Comparison of ENCODE assay signal across 4 cellular contexts in the genomic region with DNA sequence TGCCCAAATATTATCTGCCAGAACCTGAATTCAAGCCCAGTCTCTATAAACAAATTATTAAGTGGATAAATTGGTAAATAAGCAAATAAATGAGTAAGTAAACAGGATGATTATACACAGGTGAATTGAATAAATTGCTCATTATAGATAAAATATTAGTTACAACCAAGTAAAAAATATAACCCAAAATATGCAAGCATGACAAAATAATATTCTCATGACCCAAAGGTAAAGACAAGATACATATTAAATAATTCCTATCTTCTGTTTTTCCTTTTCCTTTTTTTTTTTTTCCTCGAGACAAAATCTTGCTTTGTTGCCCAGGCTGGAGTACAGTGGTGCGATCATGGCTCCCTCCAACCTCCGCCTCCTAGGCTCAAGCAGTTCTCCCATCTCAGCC.
TF ChIP-seq lines count a peak whose summit lies in the region.

No MANE protein-coding gene starts in this region.

TF ChIP-seq in HepG2, 621 proteins besides CTCF, POLR2A, EP300 and RAD21:
- no peak for TF ChIP-seq SAP130 (CRISPR knock-in tag; IDR thresholded peaks at IDR 0.05; ENCODE audit: low read depth)
- peak; percentile 63 for TF ChIP-seq MAFF (IDR thresholded peaks at IDR 0.05; ENCODE audit: low read depth, low read length)
- TF ChIP-seq ZNF776 (CRISPR knock-in tag; IDR thresholded peaks at IDR 0.05), result no peak
- no peak for TF ChIP-seq ZNF850 (CRISPR knock-in tag; conservative IDR thresholded peaks at IDR 0.05)
- TF ChIP-seq, protein P1, sequence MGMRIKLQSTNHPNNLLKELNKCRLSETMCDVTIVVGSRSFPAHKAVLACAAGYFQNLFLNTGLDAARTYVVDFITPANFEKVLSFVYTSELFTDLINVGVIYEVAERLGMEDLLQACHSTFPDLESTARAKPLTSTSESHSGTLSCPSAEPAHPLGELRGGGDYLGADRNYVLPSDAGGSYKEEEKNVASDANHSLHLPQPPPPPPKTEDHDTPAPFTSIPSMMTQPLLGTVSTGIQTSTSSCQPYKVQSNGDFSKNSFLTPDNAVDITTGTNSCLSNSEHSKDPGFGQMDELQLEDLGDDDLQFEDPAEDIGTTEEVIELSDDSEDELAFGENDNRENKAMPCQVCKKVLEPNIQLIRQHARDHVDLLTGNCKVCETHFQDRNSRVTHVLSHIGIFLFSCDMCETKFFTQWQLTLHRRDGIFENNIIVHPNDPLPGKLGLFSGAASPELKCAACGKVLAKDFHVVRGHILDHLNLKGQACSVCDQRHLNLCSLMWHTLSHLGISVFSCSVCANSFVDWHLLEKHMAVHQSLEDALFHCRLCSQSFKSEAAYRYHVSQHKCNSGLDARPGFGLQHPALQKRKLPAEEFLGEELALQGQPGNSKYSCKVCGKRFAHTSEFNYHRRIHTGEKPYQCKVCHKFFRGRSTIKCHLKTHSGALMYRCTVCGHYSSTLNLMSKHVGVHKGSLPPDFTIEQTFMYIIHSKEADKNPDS (CRISPR knock-in tag; IDR thresholded peaks at IDR 0.05), result no peak
- no peak for TF ChIP-seq SP5 (CRISPR knock-in tag; IDR thresholded peaks at IDR 0.05; ENCODE audit: borderline replicate concordance, low read depth)
- TF ChIP-seq KAT2B (IDR thresholded peaks at IDR 0.05; ENCODE audit: borderline replicate concordance, low read depth, low read length), result no peak
- TF ChIP-seq SMYD3 (CRISPR knock-in tag; IDR thresholded peaks at IDR 0.05), result no peak
- TF ChIP-seq BORCS8-MEF2B (CRISPR knock-in tag; IDR thresholded peaks at IDR 0.05), result no peak
- TF ChIP-seq ZNF567 (CRISPR knock-in tag; IDR thresholded peaks at IDR 0.05; ENCODE audit: borderline replicate concordance), result no peak
- peak; percentile 52 to 76 for TF ChIP-seq MAFK (conservative IDR thresholded peaks at IDR 0.05 in 1 of 2, IDR thresholded peaks at IDR 0.05 in 1 of 2; ENCODE audit: low read length in 2 of 2)
- TF ChIP-seq GABPA (IDR thresholded peaks at IDR 0.05; ENCODE audit: low read depth, low read length), result no peak
- TF ChIP-seq GABPA (CRISPR knock-in tag; IDR thresholded peaks at IDR 0.05; ENCODE audit: low read depth), result no peak
- TF ChIP-seq ZNF562 (CRISPR knock-in tag; IDR thresholded peaks at IDR 0.05; ENCODE audit: borderline replicate concordance), result no peak

TF ChIP-seq in A549, 52 proteins besides CTCF, POLR2A, EP300 and RAD21:
- TF ChIP-seq MAFK (IDR thresholded peaks at IDR 0.05; ENCODE audit: partially characterized antibody) (peak; percentile 70), PHF8 (IDR thresholded peaks at IDR 0.05; ENCODE audit: borderline replicate concordance, low read depth) (no peak)
TF ChIP-seq in A549: peak in this region for 1.

TF ChIP-seq in IMR-90, 13 proteins besides CTCF, POLR2A, EP300 and RAD21:
- TF ChIP-seq MAFK (IDR thresholded peaks at IDR 0.05; ENCODE audit: low read depth, low read length) (peak; percentile 52), MAZ (IDR thresholded peaks at IDR 0.05; ENCODE audit: borderline replicate concordance, low read depth, low read length) (no peak)

TF ChIP-seq in K562, 482 proteins besides CTCF, POLR2A, EP300 and RAD21:
- TF ChIP-seq MAFG (tag; conservative IDR thresholded peaks at IDR 0.05) (peak; percentile 34; the same call in 1 of the 2 replicates), HDGF (IDR thresholded peaks at IDR 0.05) (no peak), ERF (CRISPR knock-in tag; IDR thresholded peaks at IDR 0.05) (no peak), THRAP3 (IDR thresholded peaks at IDR 0.05; ENCODE audit: borderline replicate concordance) (no peak), SREBF1 (IDR thresholded peaks at IDR 0.05; ENCODE audit: borderline replicate concordance, low read depth, low read length) (no peak), TGIF2 (CRISPR knock-in tag; IDR thresholded peaks at IDR 0.05) (no peak), ZNF316 (IDR thresholded peaks at IDR 0.05) (peak; percentile 91), NFYB (IDR thresholded peaks at IDR 0.05; ENCODE audit: extremely low read depth, insufficient read length) (no peak), MCM5 (IDR thresholded peaks at IDR 0.05; ENCODE audit: low read depth) (no peak), SRSF3 (IDR thresholded peaks at IDR 0.05; ENCODE audit: insufficient read depth, low read length) (no peak), ZNF23 (CRISPR knock-in tag; IDR thresholded peaks at IDR 0.05) (no peak), ELF4 (CRISPR knock-in tag; IDR thresholded peaks at IDR 0.05) (no peak), ZC3H8 (IDR thresholded peaks at IDR 0.05) (no peak), C11orf30 (IDR thresholded peaks at IDR 0.05; ENCODE audit: low read depth) (peak; percentile 68)
- TF ChIP-seq, protein P2, sequence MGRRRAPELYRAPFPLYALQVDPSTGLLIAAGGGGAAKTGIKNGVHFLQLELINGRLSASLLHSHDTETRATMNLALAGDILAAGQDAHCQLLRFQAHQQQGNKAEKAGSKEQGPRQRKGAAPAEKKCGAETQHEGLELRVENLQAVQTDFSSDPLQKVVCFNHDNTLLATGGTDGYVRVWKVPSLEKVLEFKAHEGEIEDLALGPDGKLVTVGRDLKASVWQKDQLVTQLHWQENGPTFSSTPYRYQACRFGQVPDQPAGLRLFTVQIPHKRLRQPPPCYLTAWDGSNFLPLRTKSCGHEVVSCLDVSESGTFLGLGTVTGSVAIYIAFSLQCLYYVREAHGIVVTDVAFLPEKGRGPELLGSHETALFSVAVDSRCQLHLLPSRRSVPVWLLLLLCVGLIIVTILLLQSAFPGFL (CRISPR knock-in tag; IDR thresholded peaks at IDR 0.05), result no peak
- TF ChIP-seq, protein P3, sequence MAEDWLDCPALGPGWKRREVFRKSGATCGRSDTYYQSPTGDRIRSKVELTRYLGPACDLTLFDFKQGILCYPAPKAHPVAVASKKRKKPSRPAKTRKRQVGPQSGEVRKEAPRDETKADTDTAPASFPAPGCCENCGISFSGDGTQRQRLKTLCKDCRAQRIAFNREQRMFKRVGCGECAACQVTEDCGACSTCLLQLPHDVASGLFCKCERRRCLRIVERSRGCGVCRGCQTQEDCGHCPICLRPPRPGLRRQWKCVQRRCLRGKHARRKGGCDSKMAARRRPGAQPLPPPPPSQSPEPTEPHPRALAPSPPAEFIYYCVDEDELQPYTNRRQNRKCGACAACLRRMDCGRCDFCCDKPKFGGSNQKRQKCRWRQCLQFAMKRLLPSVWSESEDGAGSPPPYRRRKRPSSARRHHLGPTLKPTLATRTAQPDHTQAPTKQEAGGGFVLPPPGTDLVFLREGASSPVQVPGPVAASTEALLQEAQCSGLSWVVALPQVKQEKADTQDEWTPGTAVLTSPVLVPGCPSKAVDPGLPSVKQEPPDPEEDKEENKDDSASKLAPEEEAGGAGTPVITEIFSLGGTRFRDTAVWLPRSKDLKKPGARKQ (CRISPR knock-in tag; IDR thresholded peaks at IDR 0.05), result no peak
- TF ChIP-seq, protein P4, sequence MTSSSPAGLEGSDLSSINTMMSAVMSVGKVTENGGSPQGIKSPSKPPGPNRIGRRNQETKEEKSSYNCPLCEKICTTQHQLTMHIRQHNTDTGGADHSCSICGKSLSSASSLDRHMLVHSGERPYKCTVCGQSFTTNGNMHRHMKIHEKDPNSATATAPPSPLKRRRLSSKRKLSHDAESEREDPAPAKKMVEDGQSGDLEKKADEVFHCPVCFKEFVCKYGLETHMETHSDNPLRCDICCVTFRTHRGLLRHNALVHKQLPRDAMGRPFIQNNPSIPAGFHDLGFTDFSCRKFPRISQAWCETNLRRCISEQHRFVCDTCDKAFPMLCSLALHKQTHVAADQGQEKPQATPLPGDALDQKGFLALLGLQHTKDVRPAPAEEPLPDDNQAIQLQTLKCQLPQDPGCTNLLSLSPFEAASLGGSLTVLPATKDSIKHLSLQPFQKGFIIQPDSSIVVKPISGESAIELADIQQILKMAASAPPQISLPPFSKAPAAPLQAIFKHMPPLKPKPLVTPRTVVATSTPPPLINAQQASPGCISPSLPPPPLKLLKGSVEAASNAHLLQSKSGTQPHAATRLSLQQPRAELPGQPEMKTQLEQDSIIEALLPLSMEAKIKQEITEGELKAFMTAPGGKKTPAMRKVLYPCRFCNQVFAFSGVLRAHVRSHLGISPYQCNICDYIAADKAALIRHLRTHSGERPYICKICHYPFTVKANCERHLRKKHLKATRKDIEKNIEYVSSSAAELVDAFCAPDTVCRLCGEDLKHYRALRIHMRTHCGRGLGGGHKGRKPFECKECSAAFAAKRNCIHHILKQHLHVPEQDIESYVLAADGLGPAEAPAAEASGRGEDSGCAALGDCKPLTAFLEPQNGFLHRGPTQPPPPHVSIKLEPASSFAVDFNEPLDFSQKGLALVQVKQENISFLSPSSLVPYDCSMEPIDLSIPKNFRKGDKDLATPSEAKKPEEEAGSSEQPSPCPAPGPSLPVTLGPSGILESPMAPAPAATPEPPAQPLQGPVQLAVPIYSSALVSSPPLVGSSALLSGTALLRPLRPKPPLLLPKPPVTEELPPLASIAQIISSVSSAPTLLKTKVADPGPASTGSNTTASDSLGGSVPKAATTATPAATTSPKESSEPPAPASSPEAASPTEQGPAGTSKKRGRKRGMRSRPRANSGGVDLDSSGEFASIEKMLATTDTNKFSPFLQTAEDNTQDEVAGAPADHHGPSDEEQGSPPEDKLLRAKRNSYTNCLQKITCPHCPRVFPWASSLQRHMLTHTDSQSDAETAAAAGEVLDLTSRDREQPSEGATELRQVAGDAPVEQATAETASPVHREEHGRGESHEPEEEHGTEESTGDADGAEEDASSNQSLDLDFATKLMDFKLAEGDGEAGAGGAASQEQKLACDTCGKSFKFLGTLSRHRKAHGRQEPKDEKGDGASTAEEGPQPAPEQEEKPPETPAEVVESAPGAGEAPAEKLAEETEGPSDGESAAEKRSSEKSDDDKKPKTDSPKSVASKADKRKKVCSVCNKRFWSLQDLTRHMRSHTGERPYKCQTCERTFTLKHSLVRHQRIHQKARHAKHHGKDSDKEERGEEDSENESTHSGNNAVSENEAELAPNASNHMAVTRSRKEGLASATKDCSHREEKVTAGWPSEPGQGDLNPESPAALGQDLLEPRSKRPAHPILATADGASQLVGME (CRISPR knock-in tag; IDR thresholded peaks at IDR 0.05), result no peak
- TF ChIP-seq, protein P5, sequence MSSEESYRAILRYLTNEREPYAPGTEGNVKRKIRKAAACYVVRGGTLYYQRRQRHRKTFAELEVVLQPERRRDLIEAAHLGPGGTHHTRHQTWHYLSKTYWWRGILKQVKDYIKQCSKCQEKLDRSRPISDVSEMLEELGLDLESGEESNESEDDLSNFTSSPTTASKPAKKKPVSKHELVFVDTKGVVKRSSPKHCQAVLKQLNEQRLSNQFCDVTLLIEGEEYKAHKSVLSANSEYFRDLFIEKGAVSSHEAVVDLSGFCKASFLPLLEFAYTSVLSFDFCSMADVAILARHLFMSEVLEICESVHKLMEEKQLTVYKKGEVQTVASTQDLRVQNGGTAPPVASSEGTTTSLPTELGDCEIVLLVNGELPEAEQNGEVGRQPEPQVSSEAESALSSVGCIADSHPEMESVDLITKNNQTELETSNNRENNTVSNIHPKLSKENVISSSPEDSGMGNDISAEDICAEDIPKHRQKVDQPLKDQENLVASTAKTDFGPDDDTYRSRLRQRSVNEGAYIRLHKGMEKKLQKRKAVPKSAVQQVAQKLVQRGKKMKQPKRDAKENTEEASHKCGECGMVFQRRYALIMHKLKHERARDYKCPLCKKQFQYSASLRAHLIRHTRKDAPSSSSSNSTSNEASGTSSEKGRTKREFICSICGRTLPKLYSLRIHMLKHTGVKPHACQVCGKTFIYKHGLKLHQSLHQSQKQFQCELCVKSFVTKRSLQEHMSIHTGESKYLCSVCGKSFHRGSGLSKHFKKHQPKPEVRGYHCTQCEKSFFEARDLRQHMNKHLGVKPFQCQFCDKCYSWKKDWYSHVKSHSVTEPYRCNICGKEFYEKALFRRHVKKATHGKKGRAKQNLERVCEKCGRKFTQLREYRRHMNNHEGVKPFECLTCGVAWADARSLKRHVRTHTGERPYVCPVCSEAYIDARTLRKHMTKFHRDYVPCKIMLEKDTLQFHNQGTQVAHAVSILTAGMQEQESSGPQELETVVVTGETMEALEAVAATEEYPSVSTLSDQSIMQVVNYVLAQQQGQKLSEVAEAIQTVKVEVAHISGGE (CRISPR knock-in tag; IDR thresholded peaks at IDR 0.05), result no peak
- TF ChIP-seq, protein P6, sequence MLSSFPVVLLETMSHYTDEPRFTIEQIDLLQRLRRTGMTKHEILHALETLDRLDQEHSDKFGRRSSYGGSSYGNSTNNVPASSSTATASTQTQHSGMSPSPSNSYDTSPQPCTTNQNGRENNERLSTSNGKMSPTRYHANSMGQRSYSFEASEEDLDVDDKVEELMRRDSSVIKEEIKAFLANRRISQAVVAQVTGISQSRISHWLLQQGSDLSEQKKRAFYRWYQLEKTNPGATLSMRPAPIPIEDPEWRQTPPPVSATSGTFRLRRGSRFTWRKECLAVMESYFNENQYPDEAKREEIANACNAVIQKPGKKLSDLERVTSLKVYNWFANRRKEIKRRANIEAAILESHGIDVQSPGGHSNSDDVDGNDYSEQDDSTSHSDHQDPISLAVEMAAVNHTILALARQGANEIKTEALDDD (IDR thresholded peaks at IDR 0.05), result no peak
